20 cellular contexts compared by ENCODE assay signal in genomic region chr6:11556308-11556707, GRCh38.
"Had no signal": no experiment of that assay in that cellular context is flagged by ENCODE, and none has a peak within 500 bp of the region (broad histone marks: within the 10 kb centered on the region; RNA-seq: fewer than 3 reads in every experiment).

No MANE protein-coding gene starts in this region.

- H3K27me3 Mint-ChIP-seq: activated CD4-positive, alpha-beta T cell treated with anti-CD3 and anti-CD28 coated beads for 36 hours; activated naive CD8-positive, alpha-beta T cell treated with anti-CD3 and anti-CD28 coated beads for 36 hours; type B pancreatic cell had no signal

- H3K9me3 ChIP-seq: sigmoid colon, testis had no signal

- H3K4me3 Mint-ChIP-seq: activated CD4-positive, alpha-beta T cell treated with anti-CD3 and anti-CD28 coated beads for 36 hours; activated naive CD8-positive, alpha-beta T cell treated with anti-CD3 and anti-CD28 coated beads for 36 hours; activated T-helper 1 cell treated with anti-CD3 and anti-CD28 coated beads, Interleukin-12 subunit alpha, Interleukin-12 subunit beta, Interleukin-2, Interleukin-4 antibody, amounts not matched to agents 30 ng/mL and 10 ng/mL and 1 ng/mL, durations not matched to agents 14 hours and 24 hours and 36 hours; immature natural killer cell; naive thymus-derived CD4-positive, alpha-beta T cell; stimulated activated effector memory CD8-positive, alpha-beta T cell treated with anti-CD3 and anti-CD28 coated beads, Interleukin-12 subunit alpha, Interleukin-12 subunit beta, amount 100 ng/mL, for 72 hours; type B pancreatic cell had no signal

- H3K36me3 ChIP-seq: sigmoid colon, WERI-Rb-1 had no signal

- H3K27me3 ChIP-seq: sigmoid colon, testis had no signal

- H3K9ac ChIP-seq: parathyroid adenoma had no signal

- H3K4me3 ChIP-seq: sigmoid colon, testis had no signal

- DNase-seq: activated CD4-positive, alpha-beta T cell treated with anti-CD3 and anti-CD28 coated beads for 36 hours; activated CD4-positive, alpha-beta T cell treated with anti-CD3 and anti-CD28 coated beads, Interleukin-2, amount 50 U/mL, for 48 hours; activated naive CD4-positive, alpha-beta T cell; activated naive CD8-positive, alpha-beta T cell treated with anti-CD3 and anti-CD28 coated beads for 36 hours; activated T-cell treated with anti-CD3 and anti-CD28 coated beads for 4 hours; amygdala; foreskin fibroblast; hippocampal formation; immature natural killer cell; mesenchymal stem cell; naive thymus-derived CD4-positive, alpha-beta T cell; sigmoid colon; stimulated activated CD4-positive, alpha-beta T cell treated with anti-CD3 and anti-CD28 coated beads, Interleukin-4, amount 100 ng/mL, for 24 hours; testis; WERI-Rb-1 had no signal

- H3K27ac ChIP-seq: epithelial cell of prostate, parathyroid adenoma, sigmoid colon, testis, WERI-Rb-1 had no signal

- H3K27ac Mint-ChIP-seq: activated CD4-positive, alpha-beta T cell treated with anti-CD3 and anti-CD28 coated beads for 36 hours; activated naive CD8-positive, alpha-beta T cell treated with anti-CD3 and anti-CD28 coated beads for 36 hours; activated T-helper 1 cell treated with anti-CD3 and anti-CD28 coated beads, Interleukin-12 subunit alpha, Interleukin-12 subunit beta, Interleukin-2, Interleukin-4 antibody, amounts not matched to agents 30 ng/mL and 10 ng/mL and 1 ng/mL, durations not matched to agents 14 hours and 24 hours and 36 hours; immature natural killer cell; naive thymus-derived CD4-positive, alpha-beta T cell; stimulated activated effector memory CD8-positive, alpha-beta T cell treated with anti-CD3 and anti-CD28 coated beads, Interleukin-12 subunit alpha, Interleukin-12 subunit beta, amount 100 ng/mL, for 72 hours; type B pancreatic cell had no signal

- H3K9me3 Mint-ChIP-seq: activated naive CD8-positive, alpha-beta T cell treated with anti-CD3 and anti-CD28 coated beads for 36 hours; activated T-helper 1 cell treated with anti-CD3 and anti-CD28 coated beads, Interleukin-12 subunit alpha, Interleukin-12 subunit beta, Interleukin-2, Interleukin-4 antibody, amounts not matched to agents 30 ng/mL and 10 ng/mL and 1 ng/mL, durations not matched to agents 14 hours and 24 hours and 36 hours; immature natural killer cell; stimulated activated effector memory CD8-positive, alpha-beta T cell treated with anti-CD3 and anti-CD28 coated beads, Interleukin-12 subunit alpha, Interleukin-12 subunit beta, amount 100 ng/mL, for 72 hours; type B pancreatic cell had no signal

- ATAC-seq: activated CD4-positive, alpha-beta T cell treated with anti-CD3 and anti-CD28 coated beads for 36 hours; naive thymus-derived CD4-positive, alpha-beta T cell; stimulated activated effector memory CD8-positive, alpha-beta T cell treated with anti-CD3 and anti-CD28 coated beads, Interleukin-12 subunit alpha, Interleukin-12 subunit beta, amount 100 ng/mL, for 72 hours had no signal

- H2AFZ ChIP-seq: parathyroid adenoma had no signal

- H3K36me3 Mint-ChIP-seq: activated naive CD8-positive, alpha-beta T cell treated with anti-CD3 and anti-CD28 coated beads for 36 hours; immature natural killer cell; stimulated activated effector memory CD8-positive, alpha-beta T cell treated with anti-CD3 and anti-CD28 coated beads, Interleukin-12 subunit alpha, Interleukin-12 subunit beta, amount 100 ng/mL, for 72 hours; type B pancreatic cell had no signal

- H3K4me1 ChIP-seq: parathyroid adenoma, testis had no signal
